ENCODE assay signal across 1 cellular context in genomic region chr1:38014171-38014570, GRCh38.
TF ChIP-seq lines count a peak whose summit lies in the region.

No MANE protein-coding gene starts in this region.

TF ChIP-seq in WTC11, 78 proteins besides CTCF, POLR2A, EP300 and RAD21 (continued from another document):
- TF ChIP-seq, protein P1, sequence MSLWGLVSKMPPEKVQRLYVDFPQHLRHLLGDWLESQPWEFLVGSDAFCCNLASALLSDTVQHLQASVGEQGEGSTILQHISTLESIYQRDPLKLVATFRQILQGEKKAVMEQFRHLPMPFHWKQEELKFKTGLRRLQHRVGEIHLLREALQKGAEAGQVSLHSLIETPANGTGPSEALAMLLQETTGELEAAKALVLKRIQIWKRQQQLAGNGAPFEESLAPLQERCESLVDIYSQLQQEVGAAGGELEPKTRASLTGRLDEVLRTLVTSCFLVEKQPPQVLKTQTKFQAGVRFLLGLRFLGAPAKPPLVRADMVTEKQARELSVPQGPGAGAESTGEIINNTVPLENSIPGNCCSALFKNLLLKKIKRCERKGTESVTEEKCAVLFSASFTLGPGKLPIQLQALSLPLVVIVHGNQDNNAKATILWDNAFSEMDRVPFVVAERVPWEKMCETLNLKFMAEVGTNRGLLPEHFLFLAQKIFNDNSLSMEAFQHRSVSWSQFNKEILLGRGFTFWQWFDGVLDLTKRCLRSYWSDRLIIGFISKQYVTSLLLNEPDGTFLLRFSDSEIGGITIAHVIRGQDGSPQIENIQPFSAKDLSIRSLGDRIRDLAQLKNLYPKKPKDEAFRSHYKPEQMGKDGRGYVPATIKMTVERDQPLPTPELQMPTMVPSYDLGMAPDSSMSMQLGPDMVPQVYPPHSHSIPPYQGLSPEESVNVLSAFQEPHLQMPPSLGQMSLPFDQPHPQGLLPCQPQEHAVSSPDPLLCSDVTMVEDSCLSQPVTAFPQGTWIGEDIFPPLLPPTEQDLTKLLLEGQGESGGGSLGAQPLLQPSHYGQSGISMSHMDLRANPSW (CRISPR knock-in tag; conservative IDR thresholded peaks at IDR 0.05; ENCODE audit: low read depth) = no peak
- no peak for TF ChIP-seq ZNF232 (CRISPR knock-in tag; IDR thresholded peaks at IDR 0.05)
- TF ChIP-seq CBFB (CRISPR knock-in tag; IDR thresholded peaks at IDR 0.05; ENCODE audit: low read depth) = no peak
- TF ChIP-seq TEAD4 (CRISPR knock-in tag; IDR thresholded peaks at IDR 0.05) = no peak
- no peak for TF ChIP-seq RELA (CRISPR knock-in tag; IDR thresholded peaks at IDR 0.05; ENCODE audit: borderline replicate concordance)
- TF ChIP-seq HMGA2 (CRISPR knock-in tag; IDR thresholded peaks at IDR 0.05) = no peak
- TF ChIP-seq SMAD3 (CRISPR knock-in tag; IDR thresholded peaks at IDR 0.05; ENCODE audit: borderline replicate concordance) = no peak
- TF ChIP-seq ZNF671 (CRISPR knock-in tag; IDR thresholded peaks at IDR 0.05) = no peak
- no peak for TF ChIP-seq TP53 (CRISPR knock-in tag; IDR thresholded peaks at IDR 0.05)
